21 cellular contexts compared by ENCODE assay signal in the genomic region with DNA sequence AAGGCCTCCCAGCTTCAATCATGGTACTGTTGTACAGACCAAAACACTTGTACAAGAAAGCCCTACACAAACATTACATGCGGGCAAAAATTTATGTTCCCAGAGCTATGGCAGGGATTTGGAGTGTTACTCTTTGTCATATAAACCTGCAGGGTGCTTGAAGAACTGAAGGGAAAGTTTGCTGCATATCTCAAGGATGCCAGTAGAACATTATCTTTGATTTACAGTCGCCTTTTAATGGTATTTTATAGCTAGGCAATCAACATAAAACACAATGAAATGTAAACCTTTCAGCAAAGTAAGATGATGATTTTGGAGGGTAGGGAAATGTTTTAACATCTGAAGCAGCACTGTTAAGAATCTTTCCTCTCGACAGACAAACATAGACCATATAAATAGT.
DNase-seq lines count a peak whose midpoint lies in the region; ATAC-seq, FAIRE-seq and TF ChIP-seq lines count a peak whose summit lies in the region.
"Had no signal": no experiment of that assay in that cellular context is flagged by ENCODE, and none has a peak within 500 bp of the region (broad histone marks: within the 10 kb centered on the region; RNA-seq: fewer than 3 reads in every experiment).

No MANE protein-coding gene starts in this region.

- ATAC-seq in HG02763 (IDR thresholded peaks at IDR 0.05; ENCODE audit: unreplicated experiment): no peak
- ATAC-seq: CD8-positive, alpha-beta T cell; GM23338; HCT116 had no signal

- H3K36me3 Mint-ChIP-seq in endodermal cell (ENCODE audit: low read depth): peaks cover 13% of the 10 kb centered on the region
- H3K36me3 Mint-ChIP-seq: CD4-positive, CD25-positive, alpha-beta regulatory T cell; CD8-positive, alpha-beta T cell had no signal

- H3K27ac ChIP-seq in HEK293 (ENCODE audit: extremely low read depth, low read depth, low read length) (no peak overlapping the region), endodermal cell (ENCODE audit: low read depth, low read length) (no peak overlapping the region)
- H3K27ac ChIP-seq: 22Rv1, BLaER1, C4-2B had no signal

- peak; percentile 9 for FAIRE-seq in urothelium cell line (lab: Jason Lieb, UNC)
- FAIRE-seq: A204.1, G401.6, GM12892 had no signal

- H3K9me3 ChIP-seq in HEK293 (ENCODE audit: control insufficient read depth, insufficient read depth, low read depth, low read length) (no peaks in the 10 kb centered on the region), endodermal cell (ENCODE audit: control insufficient read depth, low read length) (peaks cover 40% of the 10 kb centered on the region)
- H3K9me3 ChIP-seq: BLaER1 had no signal

- H3K4me1 Mint-ChIP-seq in endodermal cell: peaks cover 24% of the 10 kb centered on the region
- H3K4me1 Mint-ChIP-seq: B cell; CD4-positive, CD25-positive, alpha-beta regulatory T cell had no signal

- no peaks in the 10 kb centered on the region for H3K36me3 ChIP-seq in HEK293 (ENCODE audit: control insufficient read depth in 2 of 2, insufficient read depth in 1 of 2, low read length in 2 of 2)
- H3K36me3 ChIP-seq in endodermal cell (ENCODE audit: control insufficient read depth, insufficient read depth, low read length): no peaks in the 10 kb centered on the region
- H3K36me3 ChIP-seq: BLaER1 had no signal

- no peaks in the 10 kb centered on the region for H3K27me3 ChIP-seq in endodermal cell (ENCODE audit: control insufficient read depth, insufficient read depth, low read length, poor library complexity, severe bottlenecking)
- H3K27me3 ChIP-seq: BLaER1 had no signal

- H3K27me3 Mint-ChIP-seq in endodermal cell (ENCODE audit: insufficient read depth): no peaks in the 10 kb centered on the region
- H3K27me3 Mint-ChIP-seq: B cell; CD4-positive, CD25-positive, alpha-beta regulatory T cell had no signal

- H3K4me1 ChIP-seq in HEK293 (ENCODE audit: control insufficient read depth, insufficient read depth, low read length) (no peaks in the 10 kb centered on the region), endodermal cell (ENCODE audit: control insufficient read depth, insufficient read depth, low read length) (peaks cover 3% of the 10 kb centered on the region)

- WGBS in endodermal cell (ENCODE audit: insufficient coverage in 1 of 2, insufficient read length in 1 of 2), 2 experiments: 92% methylated on average over 3 of the region's 3 CpGs; no CpG with 5 or more reads in 1 of the 2 experiments

- peak overlapping the region; percentile 36 for H3K27ac Mint-ChIP-seq in endodermal cell
- H3K27ac Mint-ChIP-seq: B cell; CD4-positive, CD25-positive, alpha-beta regulatory T cell; CD8-positive, alpha-beta T cell; GM23338; H9 had no signal

- DNase-seq in NCI-H187 treated with DMSO at 0.1 percent for 48 hours (lab: John Stamatoyannopoulos, UW) (peak; percentile 44), endodermal cell (no peak), urothelium cell line (ENCODE audit: low spot score) (no peak), NCI-H1092 (lab: John Stamatoyannopoulos, UW) (no peak)
- no peak for DNase-seq in NK-92 treated with Interleukin-12 subunit alpha and Interleukin-12 subunit beta, amount 100 ng/mL, for 24 hours (lab: John Stamatoyannopoulos, UW)
- DNase-seq: Caco-2; CD4-positive, CD25-positive, alpha-beta regulatory T cell; CD8-positive, alpha-beta T cell; DND-41; H9 had no signal

- no peak overlapping the region for H3K4me3 ChIP-seq in HEK293 (ENCODE audit: low read depth, low read length)
- no peak overlapping the region for H3K4me3 ChIP-seq in endodermal cell (ENCODE audit: low read length)
- H3K4me3 ChIP-seq: BLaER1, GM23338 had no signal

- POLR2A ChIA-PET in HEK293 (lab: Yijun Ruan, JAX): no interaction called here

- H3K9me3 Mint-ChIP-seq in endodermal cell: peaks cover 16% of the 10 kb centered on the region

- no peak overlapping the region for H3K4me3 Mint-ChIP-seq in endodermal cell
- H3K4me3 Mint-ChIP-seq: B cell; CD4-positive, CD25-positive, alpha-beta regulatory T cell; CD8-positive, alpha-beta T cell; GM23338; H9 had no signal

- TF ChIP-seq CTCF in HEK293 (tag by site-specific recombination; IDR thresholded peaks at IDR 0.05) (no peak), endodermal cell (conservative IDR thresholded peaks at IDR 0.05) (no peak)

- CTCF ChIA-PET in HEK293 (lab: Yijun Ruan, JAX): no interaction called here

- H3K9ac ChIP-seq in endodermal cell (ENCODE audit: extremely low read depth, low read length, poor library complexity, severe bottlenecking): no peak overlapping the region
- H3K9ac ChIP-seq: BLaER1 had no signal

TF ChIP-seq in HEK293, 187 proteins besides CTCF, POLR2A, EP300 and RAD21:
- 0 out of 2 replicates have a peak, but pooled peaks have one; percentile 32 for TF ChIP-seq ZNF561 (tag by site-specific recombination; IDR thresholded peaks at IDR 0.05; ENCODE audit: borderline replicate concordance)
- no peak for TF ChIP-seq ZNF221 (tag by site-specific recombination; IDR thresholded peaks at IDR 0.05; ENCODE audit: borderline replicate concordance)
- no peak for TF ChIP-seq ZNF707 (tag by site-specific recombination; IDR thresholded peaks at IDR 0.05)
- TF ChIP-seq ZNF146 (tag by site-specific recombination; IDR thresholded peaks at IDR 0.05): no peak
- TF ChIP-seq FEZF1 (tag by site-specific recombination; IDR thresholded peaks at IDR 0.05): peak; percentile 57
- TF ChIP-seq ZNF214 (tag by site-specific recombination; IDR thresholded peaks at IDR 0.05; ENCODE audit: borderline replicate concordance): no peak
- peak; percentile 97 for TF ChIP-seq TCF7L2 (IDR thresholded peaks at IDR 0.05; ENCODE audit: borderline replicate concordance, low read depth, low read length)
- TF ChIP-seq ZSCAN16 (tag by site-specific recombination; IDR thresholded peaks at IDR 0.05): 0 out of 2 replicates have a peak, but pooled peaks have one; percentile 29
- peak; percentile 67; the same call in 1 of the 2 replicates for TF ChIP-seq TRIM28 (IDR thresholded peaks at IDR 0.05; ENCODE audit: borderline replicate concordance, low read length)
- no peak for TF ChIP-seq ZNF433 (tag by site-specific recombination; IDR thresholded peaks at IDR 0.05; ENCODE audit: low read depth)
- TF ChIP-seq, protein P1, sequence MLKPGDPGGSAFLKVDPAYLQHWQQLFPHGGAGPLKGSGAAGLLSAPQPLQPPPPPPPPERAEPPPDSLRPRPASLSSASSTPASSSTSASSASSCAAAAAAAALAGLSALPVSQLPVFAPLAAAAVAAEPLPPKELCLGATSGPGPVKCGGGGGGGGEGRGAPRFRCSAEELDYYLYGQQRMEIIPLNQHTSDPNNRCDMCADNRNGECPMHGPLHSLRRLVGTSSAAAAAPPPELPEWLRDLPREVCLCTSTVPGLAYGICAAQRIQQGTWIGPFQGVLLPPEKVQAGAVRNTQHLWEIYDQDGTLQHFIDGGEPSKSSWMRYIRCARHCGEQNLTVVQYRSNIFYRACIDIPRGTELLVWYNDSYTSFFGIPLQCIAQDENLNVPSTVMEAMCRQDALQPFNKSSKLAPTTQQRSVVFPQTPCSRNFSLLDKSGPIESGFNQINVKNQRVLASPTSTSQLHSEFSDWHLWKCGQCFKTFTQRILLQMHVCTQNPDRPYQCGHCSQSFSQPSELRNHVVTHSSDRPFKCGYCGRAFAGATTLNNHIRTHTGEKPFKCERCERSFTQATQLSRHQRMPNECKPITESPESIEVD (tag by site-specific recombination; IDR thresholded peaks at IDR 0.05): peak; percentile 41; the same call in 1 of the 2 replicates
